In the genomic region with DNA sequence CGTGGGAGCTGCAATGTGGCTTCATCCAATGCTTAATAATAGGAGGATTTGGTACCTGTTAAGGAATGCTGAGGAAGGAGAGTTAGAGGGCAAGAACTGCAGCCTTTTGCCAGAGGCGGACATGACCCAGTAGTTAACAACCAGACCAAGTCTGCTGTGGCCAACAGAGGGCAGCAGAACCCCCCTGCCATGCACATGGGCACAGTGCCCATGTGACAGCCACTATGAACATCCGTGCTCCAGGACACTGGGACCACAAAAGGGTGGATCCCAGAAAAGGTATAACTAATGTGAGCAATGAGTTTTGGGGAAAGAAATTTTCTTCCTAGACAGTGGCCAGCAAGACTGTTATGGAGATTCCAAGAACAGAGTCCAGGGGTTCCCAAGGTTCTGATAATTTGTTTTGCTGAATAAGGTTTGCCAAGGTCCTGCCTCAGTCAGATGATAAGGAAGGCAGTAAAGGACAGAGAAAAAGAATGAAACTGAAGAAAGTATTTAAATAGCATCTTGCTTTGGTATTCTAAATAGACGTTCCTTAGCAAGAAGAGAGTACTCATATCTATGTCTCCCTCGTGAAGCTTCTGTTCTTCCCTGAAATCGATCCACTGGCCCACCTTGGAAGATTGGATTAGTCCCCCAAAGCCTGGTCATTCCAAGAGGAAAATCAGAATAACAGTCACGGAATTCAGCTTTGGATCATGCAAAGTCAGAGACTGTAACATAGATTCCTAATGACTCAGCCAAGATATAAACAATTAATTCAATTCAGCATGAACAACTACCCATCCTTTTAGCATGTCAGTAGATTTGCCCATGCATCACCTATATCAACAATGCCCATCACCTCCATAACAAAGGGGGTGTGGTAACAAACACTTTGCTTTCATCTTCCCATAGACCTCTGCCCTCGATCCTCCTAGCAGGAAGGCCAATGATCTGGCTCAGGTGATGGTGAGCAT, we compare ENCODE assay signal across 9 cellular contexts. TPM values are rescaled to one million over a fixed set of nuclear protein-coding genes. Genes with fewer than 3 reads are reported as not detected.
A peak's percentile ranks its signal among the peaks of the same experiment; 100 is the strongest.
DNase-seq lines count a peak whose midpoint lies in the region; ATAC-seq and TF ChIP-seq lines count a peak whose summit lies in the region.
"Had no signal": no experiment of that assay in that cellular context is flagged by ENCODE, and none has a peak within 500 bp of the region (broad histone marks: within the 10 kb centered on the region; RNA-seq: fewer than 3 reads in every experiment).

No MANE protein-coding gene starts in this region.

- peaks cover 11% of the 10 kb centered on the region for H3K27me3 ChIP-seq in osteoblast (ENCODE audit: insufficient read depth, low read length)

- H3K4me3 ChIP-seq in fibroblast of the aortic adventitia (ENCODE audit: low read depth, low read length) (no peak overlapping the region), osteoblast (ENCODE audit: insufficient read depth, low read length) (no peak overlapping the region), lower leg skin (ENCODE audit: low read depth, poor library complexity, severe bottlenecking) (no peak overlapping the region)

- H3K4me2 ChIP-seq in osteoblast (ENCODE audit: insufficient read depth, low read length) = peak overlapping the region; percentile 28

- H3K4me1 ChIP-seq in osteoblast (ENCODE audit: insufficient read depth, low read length) = peaks cover 32% of the 10 kb centered on the region

- H3K9me3 ChIP-seq in osteoblast (ENCODE audit: low read depth, low read length) = no peaks in the 10 kb centered on the region

- intact Hi-C loops in lower leg skin (cut with DNase I; ENCODE audit: low total_unique reads) = no loop called here

- H3K36me3 ChIP-seq in osteoblast (ENCODE audit: insufficient read depth, low read length) = no peaks in the 10 kb centered on the region

- TF ChIP-seq CTCF in fibroblast of the aortic adventitia (IDR thresholded peaks at IDR 0.05; ENCODE audit: insufficient read depth, low read length) (peak; percentile 74), osteoblast (IDR thresholded peaks at IDR 0.05; ENCODE audit: extremely low read depth, low read depth, low read length) (peak; percentile 70), lower leg skin (IDR thresholded peaks at IDR 0.05) (no peak)

- no peak for TF ChIP-seq POLR2A in lower leg skin (IDR thresholded peaks at IDR 0.05)

- H4K20me1 ChIP-seq in osteoblast (ENCODE audit: insufficient read depth, low read length) = no peaks in the 10 kb centered on the region

- peak overlapping the region; percentile 25 for H3K27ac ChIP-seq in osteoblast (ENCODE audit: low read depth, low read length)

- no peaks in the 10 kb centered on the region for H3K79me2 ChIP-seq in osteoblast (ENCODE audit: insufficient read depth, low read length)

- peak; percentile 63 for ATAC-seq in GM21447 (IDR thresholded peaks at IDR 0.05; ENCODE audit: unreplicated experiment)
- no peak for ATAC-seq in HG03342 (IDR thresholded peaks at IDR 0.05; ENCODE audit: unreplicated experiment)

- DNase-seq in D341Med (ENCODE audit: low spot score) = peak; percentile 67
- DNase-seq in NCI-H460 (ENCODE audit: extremely low read depth, low read depth) = peak; percentile 70
- peak; percentile 20 for DNase-seq in activated T-cell treated with anti-CD3 and anti-CD28 coated beads for 24 hours (ENCODE audit: low read depth)
- DNase-seq in fibroblast of the aortic adventitia (ENCODE audit: low read depth) = peak; percentile 52
- no peak for DNase-seq in osteoblast (ENCODE audit: insufficient read length, low spot score, missing footprints)
- no peak for DNase-seq in lower leg skin (ENCODE audit: low spot score in 2 of 2)

- no peak overlapping the region for H2AFZ ChIP-seq in osteoblast (ENCODE audit: low read length)

- 57 to 66% methylated on average over 8 of the region's 8 CpGs for WGBS in lower leg skin, 2 donors

RNA-seq across cellular contexts. Expression of a gene that starts 56.0 kb away (rescaled TPM):
- 0.23 and 0.32 TPM in 2 replicates for total RNA-seq in NCI-H460 (2014; rRNA removed; shearing (Covaris generic))
- not detected in 2 replicates for polyA plus RNA-seq in NCI-H460 (2014; cell fraction: nucleus; rRNA removed)
- 0.16 and 0.18 TPM in 2 replicates for total RNA-seq in fibroblast of the aortic adventitia (ENCODE audit: low replicate concordance)
- total RNA-seq in osteoblast = 0.29 TPM in 1 of 2 replicates, not detected in the other
- total RNA-seq in lower leg skin = 1 to 10 TPM in 1 of 4 donors, not detected in 3; 2.8 TPM
- total RNA-seq: T-helper 1 cell treated with Interleukin-12 subunit alpha and Interleukin-12 subunit beta and Interleukin-4 antibody, amounts not matched to agents 30 ng/mL and 1 ng/mL, for 36 hours had no signal

Comparison
In these comparisons a context has a peak if more than half of its experiments do, and no peak if none do; other contexts are left out.
1. DNase-seq: peak in D341Med (single experiment), NCI-H460 (single experiment), activated T-cell treated with anti-CD3 and anti-CD28 coated beads for 24 hours (single experiment) and fibroblast of the aortic adventitia (single experiment); none in osteoblast (single experiment) and lower leg skin (0 of 2).
2. CTCF ChIP-seq: peak in fibroblast of the aortic adventitia (single experiment) and osteoblast (single experiment); none in lower leg skin (0 of 3).